ENCODE assay signal across 17 cellular contexts in the genomic region with DNA sequence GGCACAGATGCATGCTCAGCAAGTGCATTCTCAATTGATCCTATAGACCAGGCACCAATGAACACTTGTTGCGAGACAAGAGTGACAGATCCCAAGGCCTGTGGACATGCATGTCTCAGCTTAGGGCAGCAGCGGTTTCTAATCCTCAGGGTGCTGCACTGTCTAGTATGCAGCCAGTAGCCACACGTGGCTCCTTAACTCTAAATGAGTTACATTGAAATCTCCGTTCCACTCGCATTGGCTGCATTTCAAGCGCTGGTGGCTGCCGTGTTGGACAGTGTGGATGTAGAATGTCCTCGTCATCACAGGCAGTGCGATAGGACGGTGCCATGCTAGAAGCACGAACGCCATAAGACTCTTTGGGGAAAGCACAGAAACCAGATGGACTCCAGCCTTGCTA. TPM values are rescaled to one million over a fixed set of nuclear protein-coding genes. Genes with fewer than 3 reads are reported as not detected.
DNase-seq lines count a peak whose midpoint lies in the region; ATAC-seq, FAIRE-seq and TF ChIP-seq lines count a peak whose summit lies in the region.
"Had no signal": no experiment of that assay in that cellular context is flagged by ENCODE, and none has a peak within 500 bp of the region (broad histone marks: within the 10 kb centered on the region; RNA-seq: fewer than 3 reads in every experiment).

No MANE protein-coding gene starts in this region.

- H4K20me1 ChIP-seq in PC-9 (ENCODE audit: insufficient read depth): no peaks in the 10 kb centered on the region
- no peaks in the 10 kb centered on the region for H4K20me1 ChIP-seq in keratinocyte (ENCODE audit: control insufficient read depth, extremely low read depth, insufficient read depth, low read length)

- intact Hi-C loops in activated CD4-positive, alpha-beta memory T cell treated with anti-CD3 and anti-CD28 coated beads for 36 hours (cut with micrococcal nuclease): loop anchor here (2.0 to 10.0 kb wide), 3 partner anchors 23 to 1269 kb away; a partner anchor contains a TSS
- intact Hi-C loops in PC-9 (cut with micrococcal nuclease; ENCODE audit: unreplicated experiment): loop anchor here (2.0 kb wide), 2 partner anchors 15 to 39 kb away; no protein-coding TSS in a partner anchor

- H3K27me3 Mint-ChIP-seq in activated CD4-positive, alpha-beta memory T cell treated with anti-CD3 and anti-CD28 coated beads for 36 hours: no peaks in the 10 kb centered on the region
- no peaks in the 10 kb centered on the region for H3K27me3 Mint-ChIP-seq in activated CD4-positive, alpha-beta memory T cell treated with anti-CD3 and anti-CD28 coated beads, Interleukin-2, amount 10 ng/mL, durations not matched to agents 7 days and 5 days
- H3K27me3 Mint-ChIP-seq in type B pancreatic cell: no peaks in the 10 kb centered on the region

- TF ChIP-seq CTCF in PC-9 (conservative IDR thresholded peaks at IDR 0.05): no peak
- no peak for TF ChIP-seq CTCF in keratinocyte (optimal IDR thresholded peaks at IDR 0.05 in 1 of 3, IDR thresholded peaks at IDR 0.05 in 1 of 3, conservative IDR thresholded peaks at IDR 0.05 in 1 of 3; ENCODE audit: extremely low read depth in 1 of 3, insufficient read depth in 2 of 3, low read length in 3 of 3)
- TF ChIP-seq CTCF in type B pancreatic cell (conservative IDR thresholded peaks at IDR 0.05): no peak

- no peaks in the 10 kb centered on the region for H3K9me1 ChIP-seq in keratinocyte (ENCODE audit: control insufficient read depth, extremely low read depth, insufficient read depth, low read length)

- 0 out of 2 replicates have a peak, but pooled peaks cover 7% of the 10 kb centered on the region for H3K79me2 ChIP-seq in PC-9 (ENCODE audit: low read depth)
- H3K79me2 ChIP-seq in keratinocyte (ENCODE audit: control insufficient read depth, insufficient read depth, low read length): no peaks in the 10 kb centered on the region

- POLR2A ChIA-PET in activated CD4-positive, alpha-beta memory T cell treated with anti-CD3 and anti-CD28 coated beads for 36 hours (lab: Charles Lee): no interaction called here
- POLR2A ChIA-PET in activated CD4-positive, alpha-beta memory T cell treated with anti-CD3 and anti-CD28 coated beads, Interleukin-2, amount 10 ng/mL, durations not matched to agents 7 days and 5 days (lab: Charles Lee): interaction anchor here (1.0 kb wide), 1 partner anchor 24 kb away, joined by 3 read pairs; a partner anchor contains a TSS
- POLR2A ChIA-PET in PC-9 (lab: Charles Lee; ENCODE audit: unreplicated experiment): no interaction called here

- H3K36me3 ChIP-seq in PC-9 (ENCODE audit: low read depth): no peaks in the 10 kb centered on the region
- H3K36me3 ChIP-seq in keratinocyte (ENCODE audit: control insufficient read depth in 2 of 2, extremely low read depth in 1 of 2, insufficient read depth in 2 of 2, low read length in 2 of 2): no peaks in the 10 kb centered on the region
- H3K36me3 ChIP-seq: SJCRH30 had no signal

- H3K4me2 ChIP-seq in PC-9: peak overlapping the region; percentile 66
- no peak overlapping the region for H3K4me2 ChIP-seq in keratinocyte (ENCODE audit: control insufficient read depth, extremely low read depth, insufficient read depth, low read depth, low read length)

- DNase-seq in activated CD4-positive, alpha-beta memory T cell treated with anti-CD3 and anti-CD28 coated beads for 36 hours: no peak
- no peak for DNase-seq in activated CD4-positive, alpha-beta memory T cell treated with anti-CD3 and anti-CD28 coated beads, Interleukin-2, amount 10 ng/mL, durations not matched to agents 7 days and 5 days
- no peak for DNase-seq in PC-9
- DNase-seq in keratinocyte (ENCODE audit: low read depth, low spot score): no peak
- no peak for DNase-seq in type B pancreatic cell (ENCODE audit: extremely low spot score, unreplicated experiment)
- no peak for DNase-seq in GM19238 (ENCODE audit: insufficient read length, low spot score)
- no peak for DNase-seq in T1000 (lab: John Stamatoyannopoulos, UW)
- DNase-seq: DMS79, MV-4-11, NCI-H1417 treated with DMSO at 0.1 percent for 48 hours, NCI-H2029 treated with DMSO at 0.1 percent for 48 hours, NCI-H510A treated with DMSO at 0.1 percent for 48 hours, SJCRH30 had no signal

- peaks cover 68% of the 10 kb centered on the region for H3K4me1 Mint-ChIP-seq in activated CD4-positive, alpha-beta memory T cell treated with anti-CD3 and anti-CD28 coated beads for 36 hours (ENCODE audit: low read depth)
- H3K4me1 Mint-ChIP-seq in activated CD4-positive, alpha-beta memory T cell treated with anti-CD3 and anti-CD28 coated beads, Interleukin-2, amount 10 ng/mL, durations not matched to agents 7 days and 5 days: peaks cover 64% of the 10 kb centered on the region
- peaks cover 39% of the 10 kb centered on the region for H3K4me1 Mint-ChIP-seq in type B pancreatic cell (ENCODE audit: unreplicated experiment)

- H3K4me1 ChIP-seq in PC-9 (replicated peaks; ENCODE audit: insufficient read depth): peaks cover 92% of the 10 kb centered on the region
- H3K4me1 ChIP-seq in keratinocyte (ENCODE audit: control insufficient read depth, extremely low read depth, insufficient read depth, low read length): peaks cover 40% of the 10 kb centered on the region

- H3F3A ChIP-seq in PC-9 (ENCODE audit: insufficient read depth, low read depth): peaks cover 63% of the 10 kb centered on the region

- H3K27ac Mint-ChIP-seq in activated CD4-positive, alpha-beta memory T cell treated with anti-CD3 and anti-CD28 coated beads for 36 hours: peak overlapping the region; percentile 83
- H3K27ac Mint-ChIP-seq in activated CD4-positive, alpha-beta memory T cell treated with anti-CD3 and anti-CD28 coated beads, Interleukin-2, amount 10 ng/mL, durations not matched to agents 7 days and 5 days: no peak overlapping the region
- H3K27ac Mint-ChIP-seq in type B pancreatic cell: peak overlapping the region; percentile 58

- H3K4me3 Mint-ChIP-seq in activated CD4-positive, alpha-beta memory T cell treated with anti-CD3 and anti-CD28 coated beads for 36 hours: no peak overlapping the region
- no peak overlapping the region for H3K4me3 Mint-ChIP-seq in activated CD4-positive, alpha-beta memory T cell treated with anti-CD3 and anti-CD28 coated beads, Interleukin-2, amount 10 ng/mL, durations not matched to agents 7 days and 5 days
- peak overlapping the region; percentile 31 for H3K4me3 Mint-ChIP-seq in type B pancreatic cell

- H3K9ac ChIP-seq in keratinocyte (ENCODE audit: control insufficient read depth, extremely low read depth, insufficient read depth, low read length): no peak overlapping the region

- peak; percentile 23 for FAIRE-seq in keratinocyte (lab: Jason Lieb, UNC)
- FAIRE-seq: A204.1, GM12878, GM18507 had no signal

- H3K9me3 Mint-ChIP-seq in activated CD4-positive, alpha-beta memory T cell treated with anti-CD3 and anti-CD28 coated beads for 36 hours: no peaks in the 10 kb centered on the region
- H3K9me3 Mint-ChIP-seq in activated CD4-positive, alpha-beta memory T cell treated with anti-CD3 and anti-CD28 coated beads, Interleukin-2, amount 10 ng/mL, durations not matched to agents 7 days and 5 days: no peaks in the 10 kb centered on the region
- H3K9me3 Mint-ChIP-seq in type B pancreatic cell: no peaks in the 10 kb centered on the region

- CTCF ChIA-PET in activated CD4-positive, alpha-beta memory T cell treated with anti-CD3 and anti-CD28 coated beads for 36 hours (lab: Charles Lee): interaction anchor here (1.5 to 2.3 kb wide), 2 partner anchors 26 to 159 kb away, joined by 5 to 15 read pairs; no protein-coding TSS in a partner anchor
- CTCF ChIA-PET in activated CD4-positive, alpha-beta memory T cell treated with anti-CD3 and anti-CD28 coated beads, Interleukin-2, amount 10 ng/mL, durations not matched to agents 7 days and 5 days (lab: Charles Lee): interaction anchor here (1.7 kb wide), 1 partner anchor 160 kb away, joined by 5 read pairs; no protein-coding TSS in a partner anchor
- CTCF ChIA-PET in PC-9 (lab: Charles Lee): no interaction called here

- BruUV-seq in PC-9 (replicated peaks; lab: Mats Ljungman, UMichigan): no TSS peak

- no peaks in the 10 kb centered on the region for H3K9me3 ChIP-seq in PC-9 (ENCODE audit: insufficient read depth, low read depth)
- H3K9me3 ChIP-seq in keratinocyte (ENCODE audit: control insufficient read depth, low read depth, low read length): no peaks in the 10 kb centered on the region
- H3K9me3 ChIP-seq: SJCRH30 had no signal

- H3K27me3 ChIP-seq in PC-9 (ENCODE audit: insufficient read depth, low read depth) (no peaks in the 10 kb centered on the region), keratinocyte (ENCODE audit: control insufficient read depth, extremely low read depth, insufficient read depth, low read length) (no peaks in the 10 kb centered on the region)

- no peak for ATAC-seq in GM21381 (IDR thresholded peaks at IDR 0.05; ENCODE audit: unreplicated experiment)
- ATAC-seq: GM12878 had no signal

- no peak overlapping the region for H2AFZ ChIP-seq in PC-9
- H2AFZ ChIP-seq in keratinocyte (ENCODE audit: control insufficient read depth, low read length): no peak overlapping the region

- dilution Hi-C loops in keratinocyte (cut with MboI; ENCODE audit: extremely low pct_ligation_motif_present, low sequenced_read_pairs): no loop called here

- H3K4me3 ChIP-seq in PC-9: no peak overlapping the region
- no peak overlapping the region for H3K4me3 ChIP-seq in keratinocyte (ENCODE audit: control insufficient read depth in 2 of 3, extremely low read depth in 1 of 3, insufficient read depth in 2 of 3, low read depth in 1 of 3, low read length in 3 of 3)
- H3K4me3 ChIP-seq: GM12878, SJCRH30 had no signal

- no peaks in the 10 kb centered on the region for H3K36me3 Mint-ChIP-seq in activated CD4-positive, alpha-beta memory T cell treated with anti-CD3 and anti-CD28 coated beads for 36 hours
- no peaks in the 10 kb centered on the region for H3K36me3 Mint-ChIP-seq in activated CD4-positive, alpha-beta memory T cell treated with anti-CD3 and anti-CD28 coated beads, Interleukin-2, amount 10 ng/mL, durations not matched to agents 7 days and 5 days (ENCODE audit: low read depth)
- no peaks in the 10 kb centered on the region for H3K36me3 Mint-ChIP-seq in type B pancreatic cell

- H3K9me2 ChIP-seq in PC-9 (ENCODE audit: insufficient read depth): no peaks in the 10 kb centered on the region

- H3K27ac ChIP-seq in PC-9: peak overlapping the region; percentile 95
- H3K27ac ChIP-seq in keratinocyte (ENCODE audit: control insufficient read depth, insufficient read depth, low read length): no peak overlapping the region
- H3K27ac ChIP-seq: SJCRH30 had no signal

RNA-seq across cellular contexts. Expression of a gene that starts 24.0 kb away (rescaled TPM):
- 10 to 100 TPM; 37.7 to 38.4 TPM for total RNA-seq in activated CD4-positive, alpha-beta memory T cell treated with anti-CD3 and anti-CD28 coated beads for 36 hours
- total RNA-seq in activated CD4-positive, alpha-beta memory T cell treated with anti-CD3 and anti-CD28 coated beads, Interleukin-2, amount 10 ng/mL, durations not matched to agents 7 days and 5 days: 1 to 10 TPM; 5.9 to 6.5 TPM
- total RNA-seq in PC-9 (2021) (69.6 and 84.1 TPM in 2 replicates), type B pancreatic cell (ENCODE audit: low replicate concordance) (36.6 and 37.2 TPM in 2 replicates)
- polyA plus RNA-seq in keratinocyte: 4.1 to 12.9 TPM (median 7.6 TPM) in 3 replicates
- polyA plus RNA-seq in keratinocyte (2011; ENCODE audit: low read depth): 3.3 TPM
- 6.7 and 7.2 TPM in 2 replicates for polyA plus RNA-seq in keratinocyte (2011; cell fraction: cytosol; rRNA removed)
- polyA plus RNA-seq in keratinocyte (2011; cell fraction: nucleus; rRNA removed): 20.4 and 21.5 TPM in 2 replicates
- polyA plus RNA-seq in keratinocyte (2012; ENCODE audit: low replicate concordance): 3.9 and 12.0 TPM in 2 replicates
- polyA minus RNA-seq in keratinocyte: 10.6 to 15.9 TPM (median 14.2 TPM) in 3 replicates
- 7.1 TPM for polyA minus RNA-seq in keratinocyte (2011; cell fraction: cytosol; rRNA and poly(A)+ RNA removed)
- polyA minus RNA-seq in keratinocyte (2011; cell fraction: nucleus; rRNA and poly(A)+ RNA removed): 15.4 and 27.9 TPM in 2 replicates
